In genomic region chr10:102752266-102752930, GRCh38 we compare ENCODE assay signal across 8 cellular contexts. TPM values are rescaled to one million over a fixed set of nuclear protein-coding genes. Genes with fewer than 3 reads are reported as not detected.
DNase-seq lines count a peak whose midpoint lies in the region; ATAC-seq and TF ChIP-seq lines count a peak whose summit lies in the region.
"Had no signal": no experiment of that assay in that cellular context is flagged by ENCODE, and none has a peak within 500 bp of the region (broad histone marks: within the 10 kb centered on the region; RNA-seq: fewer than 3 reads in every experiment).

No MANE protein-coding gene starts in this region.

- no peaks in the 10 kb centered on the region for H4K20me1 ChIP-seq in OCI-LY1 (ENCODE audit: insufficient read depth, low read length)

- H3K27ac ChIP-seq in OCI-LY1 (ENCODE audit: low read depth, low read length, poor library complexity, severe bottlenecking) (peak overlapping the region; percentile 48), muscle layer of colon (ENCODE audit: low read depth, low read length) (peak overlapping the region; percentile 78), thyroid gland (peak overlapping the region; percentile 67 to 83 (median 74))

- H3K4me2 ChIP-seq in OCI-LY1 (ENCODE audit: low read length), result no peak overlapping the region

- TF ChIP-seq POLR2A in thyroid gland (IDR thresholded peaks at IDR 0.05), result no peak

- H3K36me3 ChIP-seq in OCI-LY1 (ENCODE audit: insufficient read depth, low read length) (no peaks in the 10 kb centered on the region), muscle layer of colon (ENCODE audit: insufficient read depth, low read length) (no peaks in the 10 kb centered on the region), thyroid gland (no peaks in the 10 kb centered on the region)

- no peak overlapping the region for H3K4me3 Mint-ChIP-seq in effector memory CD8-positive, alpha-beta T cell

- H3K9me3 Mint-ChIP-seq in effector memory CD8-positive, alpha-beta T cell, result no peaks in the 10 kb centered on the region

- H3K79me2 ChIP-seq in OCI-LY1 (ENCODE audit: insufficient read depth, low read length), result peaks cover 10% of the 10 kb centered on the region; the same call in 1 of the 2 replicates

- no peak overlapping the region for H3K4me3 ChIP-seq in OCI-LY1 (ENCODE audit: low read depth, low read length, poor library complexity, severe bottlenecking)
- no peak overlapping the region for H3K4me3 ChIP-seq in muscle layer of colon (ENCODE audit: low read depth in 1 of 2, low read length in 2 of 2)
- no peak overlapping the region for H3K4me3 ChIP-seq in thyroid gland (replicated peaks in 1 of 3)

- H3K9me3 ChIP-seq in OCI-LY1 (ENCODE audit: low read length) (no peaks in the 10 kb centered on the region), muscle layer of colon (ENCODE audit: low read length) (no peaks in the 10 kb centered on the region), thyroid gland (no peaks in the 10 kb centered on the region)

- intact Hi-C loops in thyroid gland (cut with DNase I), result no loop called here

- H3K4me1 Mint-ChIP-seq in effector memory CD8-positive, alpha-beta T cell (ENCODE audit: low read depth in 2 of 2), result peaks cover 33 to 48% of the 10 kb centered on the region in 2 donors

- no peaks in the 10 kb centered on the region for H3F3A ChIP-seq in OCI-LY1 (ENCODE audit: insufficient read depth, low read length)

- H3K4me1 ChIP-seq in OCI-LY1 (ENCODE audit: insufficient read depth, low read length, severe bottlenecking), result peaks cover 15% of the 10 kb centered on the region
- peaks cover 28% of the 10 kb centered on the region for H3K4me1 ChIP-seq in muscle layer of colon (ENCODE audit: insufficient read depth, low read length)
- peaks cover 55 to 56% of the 10 kb centered on the region in 2 donors for H3K4me1 ChIP-seq in thyroid gland

- H2AFZ ChIP-seq in OCI-LY1 (ENCODE audit: low read length), result no peak overlapping the region

- H3K27me3 Mint-ChIP-seq in effector memory CD8-positive, alpha-beta T cell, result no peaks in the 10 kb centered on the region

- no peak overlapping the region for H3K9ac ChIP-seq in OCI-LY1 (ENCODE audit: low read length)
- no peak overlapping the region for H3K9ac ChIP-seq in muscle layer of colon (ENCODE audit: low read length)

- WGBS in thyroid gland, 2 donors, result 71 to 72% methylated on average over 9 of the region's 9 CpGs

- no peaks in the 10 kb centered on the region for H3K27me3 ChIP-seq in OCI-LY1 (ENCODE audit: insufficient read depth, low read length)
- H3K27me3 ChIP-seq in muscle layer of colon (ENCODE audit: control insufficient read depth in 1 of 2, insufficient read depth in 2 of 2, low read length in 2 of 2), result no peaks in the 10 kb centered on the region
- no peaks in the 10 kb centered on the region for H3K27me3 ChIP-seq in thyroid gland

- H3K36me3 Mint-ChIP-seq in effector memory CD8-positive, alpha-beta T cell (ENCODE audit: insufficient read depth), result peaks cover 11% of the 10 kb centered on the region

- no peak for DNase-seq in effector memory CD8-positive, alpha-beta T cell
- DNase-seq in thyroid gland (no peak), NOMO-1 treated with DMSO at 0.1 percent for 48 hours (lab: John Stamatoyannopoulos, UW; ENCODE audit: unreplicated experiment) (no peak)
- DNase-seq: activated CD8-positive, alpha-beta memory T cell treated with anti-CD3 and anti-CD28 coated beads, Interleukin-2, amount 50 U/mL, for 48 hours had no signal

- H3K27ac Mint-ChIP-seq in effector memory CD8-positive, alpha-beta T cell, result peak overlapping the region; percentile 46 to 75

- ATAC-seq in effector memory CD8-positive, alpha-beta T cell (replicated peaks), result no peak
- ATAC-seq in GM21367 (IDR thresholded peaks at IDR 0.05; ENCODE audit: unreplicated experiment), result no peak
- no peak for ATAC-seq in GM21390 (IDR thresholded peaks at IDR 0.05; ENCODE audit: unreplicated experiment)

- TF ChIP-seq CTCF in OCI-LY1 (IDR thresholded peaks at IDR 0.05; ENCODE audit: low read length) (no peak), thyroid gland (IDR thresholded peaks at IDR 0.05) (no peak)

- H3K9me2 ChIP-seq in OCI-LY1 (ENCODE audit: low read depth, low read length), result no peaks in the 10 kb centered on the region

RNA-seq across cellular contexts. Expression of gene WBP1L, which starts 8.7 kb away (rescaled TPM):
- total RNA-seq in thyroid gland, result 100 to 1,000 TPM; 194 to 384 (median 314) TPM

RNA-seq across cellular contexts. Expression of gene SFXN2, which starts 38.0 kb away (rescaled TPM):
- total RNA-seq in thyroid gland, result 10 to 100 TPM in 3 of 4 donors, 1 to 10 TPM in 1; 5.1 to 38.4 (median 20.9) TPM

RNA-seq across cellular contexts. Expression of gene ARL3, which starts 38.2 kb away (rescaled TPM):
- 10 to 100 TPM in 2 of 4 donors, 1 to 10 TPM in 2; 6.6 to 13.4 (median 10.2) TPM for total RNA-seq in thyroid gland
